In the genomic region with DNA sequence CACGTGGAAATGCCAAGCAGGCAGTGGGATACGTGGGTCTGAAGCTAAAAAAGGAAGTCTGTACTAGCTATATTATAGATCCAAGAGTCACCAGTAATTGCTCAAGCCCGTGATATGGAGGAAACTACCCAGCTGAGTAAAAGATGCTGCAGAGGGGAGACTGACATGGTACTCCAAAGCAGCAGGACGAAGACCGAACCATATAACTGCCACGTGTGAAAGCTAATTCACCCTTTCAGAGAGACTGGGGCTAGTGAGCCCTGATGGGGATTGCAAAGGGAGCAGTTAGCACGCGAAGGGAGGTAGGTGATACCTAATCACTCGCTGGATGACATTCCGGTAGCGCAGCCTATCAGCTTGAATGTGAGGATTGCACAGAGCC, we compare ENCODE assay signal across 1 cellular context.
A peak's percentile ranks its signal among the peaks of the same experiment; 100 is the strongest.
TF ChIP-seq lines count a peak whose summit lies in the region.

No MANE protein-coding gene starts in this region.

TF ChIP-seq in HepG2, 621 proteins besides CTCF, POLR2A, EP300 and RAD21 (continues in another document):
- TF ChIP-seq YY1 (IDR thresholded peaks at IDR 0.05; ENCODE audit: insufficient read depth, insufficient replicate concordance, low read depth, low read length) (no peak), KLF12 (CRISPR knock-in tag; IDR thresholded peaks at IDR 0.05; ENCODE audit: borderline replicate concordance) (no peak), KLF15 (CRISPR knock-in tag; IDR thresholded peaks at IDR 0.05; ENCODE audit: borderline replicate concordance) (no peak), ZNF605 (CRISPR knock-in tag; IDR thresholded peaks at IDR 0.05) (0 out of 2 replicates have a peak, but pooled peaks have one; percentile 4), ZNF44 (CRISPR knock-in tag; IDR thresholded peaks at IDR 0.05) (no peak), ZNF879 (CRISPR knock-in tag; IDR thresholded peaks at IDR 0.05) (0 out of 2 replicates have a peak, but pooled peaks have one; percentile 7), ZIK1 (CRISPR knock-in tag; IDR thresholded peaks at IDR 0.05; ENCODE audit: borderline replicate concordance, low read depth) (no peak), ZFP37 (CRISPR knock-in tag; IDR thresholded peaks at IDR 0.05; ENCODE audit: borderline replicate concordance) (no peak), ZNF530 (CRISPR knock-in tag; IDR thresholded peaks at IDR 0.05; ENCODE audit: low read depth) (no peak), MLLT10 (CRISPR knock-in tag; IDR thresholded peaks at IDR 0.05) (no peak), ZNF510 (CRISPR knock-in tag; IDR thresholded peaks at IDR 0.05; ENCODE audit: low read depth) (no peak), MYC (CRISPR knock-in tag; IDR thresholded peaks at IDR 0.05; ENCODE audit: borderline replicate concordance) (0 out of 2 replicates have a peak, but pooled peaks have one; percentile 1), KLF11 (CRISPR knock-in tag; IDR thresholded peaks at IDR 0.05) (0 out of 2 replicates have a peak, but pooled peaks have one; percentile 1), SRSF9 (IDR thresholded peaks at IDR 0.05; ENCODE audit: borderline replicate concordance, insufficient read depth, low read depth, low read length, poor library complexity, severe bottlenecking) (no peak), SMAD3 (CRISPR knock-in tag; IDR thresholded peaks at IDR 0.05) (0 out of 2 replicates have a peak, but pooled peaks have one; percentile 26), RELA (CRISPR knock-in tag; IDR thresholded peaks at IDR 0.05) (no peak), ZNF614 (CRISPR knock-in tag; IDR thresholded peaks at IDR 0.05; ENCODE audit: borderline replicate concordance) (0 out of 2 replicates have a peak, but pooled peaks have one; percentile 20), MAFF (IDR thresholded peaks at IDR 0.05; ENCODE audit: low read depth, low read length) (no peak), IRX3 (CRISPR knock-in tag; IDR thresholded peaks at IDR 0.05; ENCODE audit: borderline replicate concordance, low read depth) (no peak), ZNF235 (CRISPR knock-in tag; IDR thresholded peaks at IDR 0.05; ENCODE audit: borderline replicate concordance) (0 out of 2 replicates have a peak, but pooled peaks have one; percentile 19), ZSCAN25 (CRISPR knock-in tag; IDR thresholded peaks at IDR 0.05) (no peak), ZNF776 (CRISPR knock-in tag; IDR thresholded peaks at IDR 0.05) (0 out of 2 replicates have a peak, but pooled peaks have one; percentile 4), STAG1 (CRISPR knock-in tag; IDR thresholded peaks at IDR 0.05) (0 out of 2 replicates have a peak, but pooled peaks have one; percentile 3), ZNF331 (CRISPR knock-in tag; IDR thresholded peaks at IDR 0.05) (no peak), GLI4 (CRISPR knock-in tag; IDR thresholded peaks at IDR 0.05; ENCODE audit: borderline replicate concordance) (0 out of 2 replicates have a peak, but pooled peaks have one; percentile 41), RFX5 (IDR thresholded peaks at IDR 0.05; ENCODE audit: low read depth, low read length) (no peak), ZNF674 (CRISPR knock-in tag; IDR thresholded peaks at IDR 0.05; ENCODE audit: low read depth) (no peak), ZNF598 (CRISPR knock-in tag; IDR thresholded peaks at IDR 0.05; ENCODE audit: borderline replicate concordance) (0 out of 2 replicates have a peak, but pooled peaks have one; percentile 7), ZNF430 (CRISPR knock-in tag; IDR thresholded peaks at IDR 0.05) (peak; percentile 29; the same call in 1 of the 2 replicates), NR2F2 (IDR thresholded peaks at IDR 0.05; ENCODE audit: borderline replicate concordance, low read depth) (no peak), FIP1L1 (IDR thresholded peaks at IDR 0.05; ENCODE audit: borderline replicate concordance, insufficient read depth, low read depth, low read length) (no peak), ZNF256 (CRISPR knock-in tag; conservative IDR thresholded peaks at IDR 0.05) (no peak), ZSCAN21 (CRISPR knock-in tag; IDR thresholded peaks at IDR 0.05; ENCODE audit: borderline replicate concordance) (no peak), MED13 (CRISPR knock-in tag; IDR thresholded peaks at IDR 0.05) (no peak), SCMH1 (CRISPR knock-in tag; IDR thresholded peaks at IDR 0.05; ENCODE audit: borderline replicate concordance) (no peak), SALL1 (CRISPR knock-in tag; IDR thresholded peaks at IDR 0.05) (no peak), NONO (IDR thresholded peaks at IDR 0.05) (no peak), NONO (CRISPR knock-in tag; conservative IDR thresholded peaks at IDR 0.05) (no peak), ZNF333 (CRISPR knock-in tag; IDR thresholded peaks at IDR 0.05; ENCODE audit: borderline replicate concordance) (no peak)
- TF ChIP-seq, protein P1, sequence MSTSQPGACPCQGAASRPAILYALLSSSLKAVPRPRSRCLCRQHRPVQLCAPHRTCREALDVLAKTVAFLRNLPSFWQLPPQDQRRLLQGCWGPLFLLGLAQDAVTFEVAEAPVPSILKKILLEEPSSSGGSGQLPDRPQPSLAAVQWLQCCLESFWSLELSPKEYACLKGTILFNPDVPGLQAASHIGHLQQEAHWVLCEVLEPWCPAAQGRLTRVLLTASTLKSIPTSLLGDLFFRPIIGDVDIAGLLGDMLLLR (CRISPR knock-in tag; IDR thresholded peaks at IDR 0.05) = no peak
- TF ChIP-seq, protein P2, sequence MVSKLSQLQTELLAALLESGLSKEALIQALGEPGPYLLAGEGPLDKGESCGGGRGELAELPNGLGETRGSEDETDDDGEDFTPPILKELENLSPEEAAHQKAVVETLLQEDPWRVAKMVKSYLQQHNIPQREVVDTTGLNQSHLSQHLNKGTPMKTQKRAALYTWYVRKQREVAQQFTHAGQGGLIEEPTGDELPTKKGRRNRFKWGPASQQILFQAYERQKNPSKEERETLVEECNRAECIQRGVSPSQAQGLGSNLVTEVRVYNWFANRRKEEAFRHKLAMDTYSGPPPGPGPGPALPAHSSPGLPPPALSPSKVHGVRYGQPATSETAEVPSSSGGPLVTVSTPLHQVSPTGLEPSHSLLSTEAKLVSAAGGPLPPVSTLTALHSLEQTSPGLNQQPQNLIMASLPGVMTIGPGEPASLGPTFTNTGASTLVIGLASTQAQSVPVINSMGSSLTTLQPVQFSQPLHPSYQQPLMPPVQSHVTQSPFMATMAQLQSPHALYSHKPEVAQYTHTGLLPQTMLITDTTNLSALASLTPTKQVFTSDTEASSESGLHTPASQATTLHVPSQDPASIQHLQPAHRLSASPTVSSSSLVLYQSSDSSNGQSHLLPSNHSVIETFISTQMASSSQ (IDR thresholded peaks at IDR 0.05; ENCODE audit: low read depth) = no peak
- TF ChIP-seq, protein P2 (CRISPR knock-in tag; IDR thresholded peaks at IDR 0.05; ENCODE audit: borderline replicate concordance) = no peak
- TF ChIP-seq, protein P3, sequence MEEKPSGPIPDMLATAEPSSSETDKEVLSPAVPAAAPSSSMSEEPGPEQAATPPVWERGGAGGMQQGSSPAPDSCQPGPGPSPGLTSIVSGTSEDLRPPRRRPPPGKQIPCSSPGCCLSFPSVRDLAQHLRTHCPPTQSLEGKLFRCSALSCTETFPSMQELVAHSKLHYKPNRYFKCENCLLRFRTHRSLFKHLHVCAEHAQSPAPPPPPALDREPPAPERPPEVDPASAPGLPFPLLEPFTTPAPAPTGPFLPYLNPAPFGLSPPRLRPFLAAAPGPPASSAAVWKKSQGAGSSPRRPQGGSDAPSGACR (CRISPR knock-in tag; IDR thresholded peaks at IDR 0.05) = no peak
- TF ChIP-seq, protein P4, sequence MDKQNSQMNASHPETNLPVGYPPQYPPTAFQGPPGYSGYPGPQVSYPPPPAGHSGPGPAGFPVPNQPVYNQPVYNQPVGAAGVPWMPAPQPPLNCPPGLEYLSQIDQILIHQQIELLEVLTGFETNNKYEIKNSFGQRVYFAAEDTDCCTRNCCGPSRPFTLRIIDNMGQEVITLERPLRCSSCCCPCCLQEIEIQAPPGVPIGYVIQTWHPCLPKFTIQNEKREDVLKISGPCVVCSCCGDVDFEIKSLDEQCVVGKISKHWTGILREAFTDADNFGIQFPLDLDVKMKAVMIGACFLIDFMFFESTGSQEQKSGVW (CRISPR knock-in tag; IDR thresholded peaks at IDR 0.05; ENCODE audit: borderline replicate concordance) = no peak
- TF ChIP-seq, protein P5, sequence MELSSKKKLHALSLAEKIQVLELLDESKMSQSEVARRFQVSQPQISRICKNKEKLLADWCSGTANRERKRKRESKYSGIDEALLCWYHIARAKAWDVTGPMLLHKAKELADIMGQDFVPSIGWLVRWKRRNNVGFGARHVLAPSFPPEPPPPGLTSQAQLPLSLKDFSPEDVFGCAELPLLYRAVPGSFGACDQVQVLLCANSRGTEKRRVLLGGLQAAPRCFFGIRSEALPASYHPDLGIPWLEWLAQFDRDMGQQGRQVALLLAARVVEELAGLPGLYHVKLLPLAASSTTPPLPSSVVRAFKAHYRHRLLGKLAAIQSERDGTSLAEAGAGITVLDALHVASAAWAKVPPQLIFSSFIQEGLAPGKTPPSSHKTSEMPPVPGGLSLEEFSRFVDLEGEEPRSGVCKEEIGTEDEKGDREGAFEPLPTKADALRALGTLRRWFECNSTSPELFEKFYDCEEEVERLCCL (CRISPR knock-in tag; IDR thresholded peaks at IDR 0.05; ENCODE audit: borderline replicate concordance) = no peak
- TF ChIP-seq, protein P6, sequence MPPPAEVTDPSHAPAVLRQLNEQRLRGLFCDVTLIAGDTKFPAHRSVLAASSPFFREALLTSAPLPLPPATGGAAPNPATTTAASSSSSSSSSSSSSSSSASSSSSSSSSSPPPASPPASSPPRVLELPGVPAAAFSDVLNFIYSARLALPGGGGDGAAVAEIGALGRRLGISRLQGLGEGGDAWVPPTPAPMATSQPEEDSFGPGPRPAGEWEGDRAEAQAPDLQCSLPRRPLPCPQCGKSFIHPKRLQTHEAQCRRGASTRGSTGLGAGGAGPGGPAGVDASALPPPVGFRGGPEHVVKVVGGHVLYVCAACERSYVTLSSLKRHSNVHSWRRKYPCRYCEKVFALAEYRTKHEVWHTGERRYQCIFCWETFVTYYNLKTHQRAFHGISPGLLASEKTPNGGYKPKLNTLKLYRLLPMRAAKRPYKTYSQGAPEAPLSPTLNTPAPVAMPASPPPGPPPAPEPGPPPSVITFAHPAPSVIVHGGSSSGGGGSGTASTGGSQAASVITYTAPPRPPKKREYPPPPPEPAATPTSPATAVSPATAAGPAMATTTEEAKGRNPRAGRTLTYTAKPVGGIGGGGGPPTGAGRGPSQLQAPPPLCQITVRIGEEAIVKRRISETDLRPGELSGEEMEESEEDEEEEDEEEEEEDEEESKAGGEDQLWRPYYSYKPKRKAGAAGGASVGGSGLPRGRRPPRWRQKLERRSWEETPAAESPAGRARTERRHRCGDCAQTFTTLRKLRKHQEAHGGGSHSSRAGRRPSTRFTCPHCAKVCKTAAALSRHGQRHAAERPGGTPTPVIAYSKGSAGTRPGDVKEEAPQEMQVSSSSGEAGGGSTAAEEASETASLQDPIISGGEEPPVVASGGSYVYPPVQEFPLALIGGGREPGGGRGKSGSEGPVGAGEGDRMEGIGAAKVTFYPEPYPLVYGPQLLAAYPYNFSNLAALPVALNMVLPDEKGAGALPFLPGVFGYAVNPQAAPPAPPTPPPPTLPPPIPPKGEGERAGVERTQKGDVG (CRISPR knock-in tag; IDR thresholded peaks at IDR 0.05; ENCODE audit: borderline replicate concordance) = peak; percentile 7; the same call in 1 of the 2 replicates
- TF ChIP-seq, protein P7, sequence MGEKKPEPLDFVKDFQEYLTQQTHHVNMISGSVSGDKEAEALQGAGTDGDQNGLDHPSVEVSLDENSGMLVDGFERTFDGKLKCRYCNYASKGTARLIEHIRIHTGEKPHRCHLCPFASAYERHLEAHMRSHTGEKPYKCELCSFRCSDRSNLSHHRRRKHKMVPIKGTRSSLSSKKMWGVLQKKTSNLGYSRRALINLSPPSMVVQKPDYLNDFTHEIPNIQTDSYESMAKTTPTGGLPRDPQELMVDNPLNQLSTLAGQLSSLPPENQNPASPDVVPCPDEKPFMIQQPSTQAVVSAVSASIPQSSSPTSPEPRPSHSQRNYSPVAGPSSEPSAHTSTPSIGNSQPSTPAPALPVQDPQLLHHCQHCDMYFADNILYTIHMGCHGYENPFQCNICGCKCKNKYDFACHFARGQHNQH (CRISPR knock-in tag; IDR thresholded peaks at IDR 0.05) = no peak
- TF ChIP-seq, protein P8, sequence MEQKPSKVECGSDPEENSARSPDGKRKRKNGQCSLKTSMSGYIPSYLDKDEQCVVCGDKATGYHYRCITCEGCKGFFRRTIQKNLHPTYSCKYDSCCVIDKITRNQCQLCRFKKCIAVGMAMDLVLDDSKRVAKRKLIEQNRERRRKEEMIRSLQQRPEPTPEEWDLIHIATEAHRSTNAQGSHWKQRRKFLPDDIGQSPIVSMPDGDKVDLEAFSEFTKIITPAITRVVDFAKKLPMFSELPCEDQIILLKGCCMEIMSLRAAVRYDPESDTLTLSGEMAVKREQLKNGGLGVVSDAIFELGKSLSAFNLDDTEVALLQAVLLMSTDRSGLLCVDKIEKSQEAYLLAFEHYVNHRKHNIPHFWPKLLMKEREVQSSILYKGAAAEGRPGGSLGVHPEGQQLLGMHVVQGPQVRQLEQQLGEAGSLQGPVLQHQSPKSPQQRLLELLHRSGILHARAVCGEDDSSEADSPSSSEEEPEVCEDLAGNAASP (CRISPR knock-in tag; IDR thresholded peaks at IDR 0.05; ENCODE audit: borderline replicate concordance) = no peak
- TF ChIP-seq, protein P9, sequence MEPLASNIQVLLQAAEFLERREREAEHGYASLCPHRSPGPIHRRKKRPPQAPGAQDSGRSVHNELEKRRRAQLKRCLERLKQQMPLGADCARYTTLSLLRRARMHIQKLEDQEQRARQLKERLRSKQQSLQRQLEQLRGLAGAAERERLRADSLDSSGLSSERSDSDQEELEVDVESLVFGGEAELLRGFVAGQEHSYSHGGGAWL (CRISPR knock-in tag; IDR thresholded peaks at IDR 0.05) = 0 out of 2 replicates have a peak, but pooled peaks have one; percentile 4
